ENCODE assay signal across 1 cellular context in the genomic region with DNA sequence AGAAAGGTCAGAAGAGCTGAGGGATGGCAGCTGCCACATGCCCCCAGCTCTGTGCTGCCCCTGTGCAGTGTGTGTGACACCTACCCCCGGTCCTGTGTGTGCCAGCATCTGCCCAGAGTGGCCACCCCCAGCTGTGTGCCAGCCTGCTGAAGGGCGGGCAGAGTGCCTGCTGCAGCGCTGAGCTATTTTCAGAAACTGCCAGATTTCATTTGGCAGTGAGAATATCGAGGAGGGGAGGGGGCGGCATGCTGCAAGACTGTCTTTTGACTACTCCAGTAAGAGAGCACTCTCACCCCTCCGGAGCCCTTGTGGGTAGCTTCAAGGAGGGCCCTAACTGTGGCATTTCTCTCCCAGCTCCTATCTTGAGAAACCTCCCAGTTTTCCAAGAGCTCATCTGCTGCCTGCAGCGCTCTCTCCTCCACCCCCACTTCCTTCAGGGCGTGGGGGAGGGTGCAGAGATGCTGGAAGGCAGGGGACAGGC.
TF ChIP-seq lines count a peak whose summit lies in the region.

No MANE protein-coding gene starts in this region.

TF ChIP-seq in HepG2, 621 proteins besides CTCF, POLR2A, EP300 and RAD21:
- TF ChIP-seq ZFY (CRISPR knock-in tag; IDR thresholded peaks at IDR 0.05) (no peak), AGO2 (optimal IDR thresholded peaks at IDR 0.05; ENCODE audit: low read depth, low read length) (peak; percentile 31)
